Comparison of ENCODE assay signal across 8 cellular contexts in genomic region chr19:3572132-3572854, GRCh38. TPM values are rescaled to one million over a fixed set of nuclear protein-coding genes. Genes with fewer than 3 reads are reported as not detected.
DNase-seq lines count a peak whose midpoint lies in the region; ATAC-seq, FAIRE-seq and TF ChIP-seq lines count a peak whose summit lies in the region.

No MANE protein-coding gene starts in this region.

- DNase-seq in ACHN (peak; percentile 98), NCI-H2227 (lab: John Stamatoyannopoulos, UW; ENCODE audit: unreplicated experiment) (peak; percentile 98), bronchial epithelial cell (ENCODE audit: low read depth) (peak; percentile 98), iPS-NIHi7 (ENCODE audit: extremely low spot score) (peak; percentile 95)

- H3K27me3 ChIP-seq in bronchial epithelial cell (ENCODE audit: control insufficient read depth, insufficient read depth, low read length) = no peaks in the 10 kb centered on the region

- peak; percentile 90 for ATAC-seq in GM18907 (IDR thresholded peaks at IDR 0.05; ENCODE audit: unreplicated experiment)
- ATAC-seq in HG03175 (IDR thresholded peaks at IDR 0.05; ENCODE audit: unreplicated experiment) = peak; percentile 93

- H3K27ac ChIP-seq in skin epidermis = peak overlapping the region in 18 of 21 experiments; percentile 33 to 96 (median 74)

- no peak for FAIRE-seq in bronchial epithelial cell (lab: Jason Lieb, UNC)

- TF ChIP-seq CTCF in WI38 (IDR thresholded peaks at IDR 0.05; ENCODE audit: low read depth, low read length) = no peak
- no peak for TF ChIP-seq CTCF in bronchial epithelial cell (IDR thresholded peaks at IDR 0.05; ENCODE audit: insufficient read depth, low read length, severe bottlenecking)

- H3K36me3 ChIP-seq in bronchial epithelial cell (ENCODE audit: control insufficient read depth, insufficient read depth, low read length) = peaks cover 6% of the 10 kb centered on the region

- H3K4me3 ChIP-seq in WI38 (ENCODE audit: low read depth, low read length) (peak overlapping the region; percentile 68), bronchial epithelial cell (ENCODE audit: low read depth, low read length) (peak overlapping the region; percentile 36), skin epidermis (peak overlapping the region; percentile 71 to 89 (median 86))

- in situ Hi-C loops in ACHN (cut with HindIII; ENCODE audit: low pct_ligation_motif_present, low pct_unique_long_range_greater_than_20kb, low sequenced_read_pairs) = no loop called here

RNA-seq across cellular contexts. Expression of gene HMG20B, which starts 0.5 kb away (rescaled TPM):
- total RNA-seq in bronchial epithelial cell = 37.4 and 48.3 TPM in 2 replicates

RNA-seq across cellular contexts. Expression of gene GIPC3, which starts 13.0 kb away (rescaled TPM):
- total RNA-seq in bronchial epithelial cell = not detected in 2 replicates

RNA-seq across cellular contexts. Expression of gene MFSD12, which starts 14.9 kb away (rescaled TPM):
- 46.3 and 59.1 TPM in 2 replicates for total RNA-seq in bronchial epithelial cell

RNA-seq across cellular contexts. Expression of gene TEKTIP1, which starts 33.3 kb away (rescaled TPM):
- not detected in 2 replicates for total RNA-seq in bronchial epithelial cell

RNA-seq across cellular contexts. Expression of gene TBXA2R, which starts 34.4 kb away (rescaled TPM):
- not detected in 2 replicates for total RNA-seq in bronchial epithelial cell

Comparison
In these comparisons a context has a peak if more than half of its experiments do, and no peak if none do; other contexts are left out.
1. Peak in every context shown above with its lines: DNase-seq, ATAC-seq, H3K4me3 ChIP-seq and H3K27ac ChIP-seq.
2. H3K4me3 ChIP-seq: peak in every context shown above with its lines; median percentile 86 in skin epidermis; 68 in WI38; 36 in bronchial epithelial cell.